ENCODE assay signal across 9 cellular contexts in genomic region chr1:22995774-22996173, GRCh38. TPM values are rescaled to one million over a fixed set of nuclear protein-coding genes. Genes with fewer than 3 reads are reported as not detected.
"Had no signal": no experiment of that assay in that cellular context is flagged by ENCODE, and none has a peak within 500 bp of the region (broad histone marks: within the 10 kb centered on the region; RNA-seq: fewer than 3 reads in every experiment).

No MANE protein-coding gene starts in this region.

- DNase-seq: IMR-90, KBM-7, KG1 had no signal

- FAIRE-seq: HepG2, HTR-8/SVneo, K562 had no signal

- H3K27ac ChIP-seq: HL-60 had no signal

- H3K4me3 ChIP-seq: K562 had no signal

RNA-seq across cellular contexts. Expression of gene TEX46, which starts 19.9 kb away (rescaled TPM):
- total RNA-seq: HepG2, HT-29, HT1080, IMR-90 had no signal

RNA-seq across cellular contexts. Expression of gene LACTBL1, which starts 23.1 kb away (rescaled TPM):
- total RNA-seq: HT-29, HT1080, IMR-90, K562 had no signal
